ENCODE assay signal across 23 cellular contexts in the genomic region with DNA sequence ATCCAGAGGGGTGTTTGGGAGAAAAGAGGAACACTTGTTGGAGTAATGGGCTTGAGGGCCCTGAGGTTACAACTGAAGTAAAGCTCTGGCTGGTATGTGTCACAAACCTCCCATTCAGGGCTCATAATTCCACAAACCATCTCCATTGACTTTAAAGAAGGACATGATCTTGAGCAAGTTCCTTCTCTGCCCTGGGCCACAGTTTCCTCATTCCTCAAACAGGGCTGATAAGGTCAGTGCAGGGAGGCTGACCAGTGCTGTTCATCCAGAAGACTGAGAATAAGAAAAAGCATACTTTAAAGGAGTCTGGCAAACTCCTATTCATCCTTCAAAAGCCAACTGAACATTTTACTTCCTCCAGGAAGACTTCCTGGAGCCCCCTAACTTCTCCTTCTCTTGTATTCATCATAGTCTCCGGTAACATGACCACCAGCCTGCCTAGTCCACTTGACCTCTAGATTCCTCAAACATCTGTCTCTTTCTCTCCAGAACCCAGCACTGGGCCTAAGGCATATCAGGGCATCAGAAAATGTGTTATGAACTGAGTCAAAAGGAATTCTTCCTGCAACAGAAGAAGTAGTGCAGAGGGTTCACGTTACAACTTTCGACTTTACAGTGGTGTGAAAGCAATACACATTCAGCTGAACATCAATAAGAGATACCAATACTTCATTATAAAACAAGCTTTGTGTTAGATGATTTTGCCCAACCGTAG. TPM values are rescaled to one million over a fixed set of nuclear protein-coding genes. Genes with fewer than 3 reads are reported as not detected.
"Had no signal": no experiment of that assay in that cellular context is flagged by ENCODE, and none has a peak within 500 bp of the region (broad histone marks: within the 10 kb centered on the region; RNA-seq: fewer than 3 reads in every experiment).

No MANE protein-coding gene starts in this region.

- H3K9me3 ChIP-seq: colonic mucosa, left ventricle myocardium inferior, pancreas, prostate gland, suprapubic skin, tibial artery had no signal

- H3K36me3 ChIP-seq: colonic mucosa, left ventricle myocardium inferior, pancreas, prostate gland, suprapubic skin, tibial artery had no signal

- H3K27ac ChIP-seq: colonic mucosa, left ventricle myocardium inferior, suprapubic skin, tibial artery had no signal

- H3K4me1 ChIP-seq: colonic mucosa, left ventricle myocardium inferior, prostate gland had no signal

- H3K4me2 ChIP-seq: smooth muscle cell had no signal

- DNase-seq: activated CD4-positive, alpha-beta memory T cell treated with anti-CD3 and anti-CD28 coated beads, Interleukin-2, amount 10 ng/mL, durations not matched to agents 7 days and 5 days; activated CD4-positive, alpha-beta T cell treated with anti-CD3 and anti-CD28 coated beads, Interleukin-2, amount 10 ng/mL, durations not matched to agents 7 days and 5 days; activated CD4-positive, CD25-positive, alpha-beta regulatory T cell treated with anti-CD3 and anti-CD28 coated beads, Interleukin-2, amount 50 U/mL, for 72 hours; activated CD8-positive, alpha-beta memory T cell treated with anti-CD3 and anti-CD28 coated beads, Interleukin-2, amount 50 U/mL, for 48 hours; activated naive CD8-positive, alpha-beta T cell treated with anti-CD3 and anti-CD28 coated beads, Interleukin-2, amount 50 U/mL, for 24 hours; activated T-cell treated with anti-CD3 and anti-CD28 coated beads, Interleukin-2, amount 50 U/mL, for 24 hours; cerebellar nuclear complex; colonic mucosa; effector CD8-positive, alpha-beta T cell; left ventricle myocardium inferior; naive thymus-derived CD4-positive, alpha-beta T cell; retina; stimulated activated CD4-positive, alpha-beta T cell treated with anti-CD3 and anti-CD28 coated beads, Interleukin-1b, Interleukin-23, amount 100 ng/mL, for 48 hours; stimulated activated CD4-positive, alpha-beta T cell treated with anti-CD3 and anti-CD28 coated beads, Interleukin-4, amount 100 ng/mL, for 4 hours; stimulated activated CD8-positive, alpha-beta memory T cell treated with anti-CD3 and anti-CD28 coated beads, Interleukin-4, amount 100 ng/mL, for 48 hours; stimulated activated naive CD8-positive, alpha-beta T cell treated with anti-CD3 and anti-CD28 coated beads, Interleukin-15, amount 100 ng/mL, for 72 hours; T-helper 1 cell; tibial artery had no signal

- ATAC-seq: activated naive CD8-positive, alpha-beta T cell treated with anti-CD3 and anti-CD28 coated beads, Interleukin-2, amount 50 U/mL, for 24 hours; naive thymus-derived CD4-positive, alpha-beta T cell; stimulated activated memory B cell treated with anti-CD40 and anti-IgM and Interleukin-4, amounts not matched to agents 10 μg/mL and 1 μg/mL and 100 μg/mL, for 72 hours; stimulated activated naive CD8-positive, alpha-beta T cell treated with anti-CD3 and anti-CD28 coated beads, Interleukin-15, amount 100 ng/mL, for 72 hours had no signal

- H3K27me3 ChIP-seq: colonic mucosa, pancreas, suprapubic skin, tibial artery had no signal

- H3K4me3 ChIP-seq: colonic mucosa, left ventricle myocardium inferior, pancreas, prostate gland, smooth muscle cell, suprapubic skin, tibial artery had no signal

RNA-seq across cellular contexts. Expression of gene PTPN3, which starts 20.7 kb away (rescaled TPM):
- total RNA-seq: activated CD4-positive, alpha-beta T cell treated with anti-CD3 and anti-CD28 coated beads, Interleukin-2, amount 10 ng/mL, durations not matched to agents 7 days and 5 days had no signal
- polyA plus RNA-seq: naive thymus-derived CD4-positive, alpha-beta T cell had no signal
